ENCODE assay signal across 30 cellular contexts in genomic region chr12:98861232-98861631, GRCh38.
"Had no signal": no experiment of that assay in that cellular context is flagged by ENCODE, and none has a peak within 500 bp of the region (broad histone marks: within the 10 kb centered on the region; RNA-seq: fewer than 3 reads in every experiment).

No MANE protein-coding gene starts in this region.

- H3K36me3 ChIP-seq: right atrium auricular region, uterus had no signal

- H3K4me1 Mint-ChIP-seq: activated CD4-positive, alpha-beta memory T cell treated with anti-CD3 and anti-CD28 coated beads, Interleukin-2, amount 10 ng/mL, durations not matched to agents 7 days and 5 days; activated CD4-positive, alpha-beta T cell treated with anti-CD3 and anti-CD28 coated beads, Interleukin-2, amount 10 ng/mL, durations not matched to agents 7 days and 5 days; activated naive CD4-positive, alpha-beta T cell treated with anti-CD3 and anti-CD28 coated beads, Interleukin-2, amount 50 U/mL, for 24 hours; activated naive CD8-positive, alpha-beta T cell treated with anti-CD3 and anti-CD28 coated beads, Interleukin-2, amount 50 U/mL, for 24 hours; activated T-helper 17 cell treated with anti-CD3 and anti-CD28 coated beads, Interleukin-2, amount 50 U/mL, for 72 hours; immature natural killer cell; stimulated activated memory B cell treated with anti-CD40 and anti-IgM and Interleukin-4, amounts not matched to agents 10 μg/mL and 1 μg/mL and 100 μg/mL, for 72 hours; stimulated activated naive CD8-positive, alpha-beta T cell treated with anti-CD3 and anti-CD28 coated beads, Interleukin-15, amount 100 ng/mL, for 72 hours had no signal

- H3K27me3 Mint-ChIP-seq: activated naive CD4-positive, alpha-beta T cell treated with anti-CD3 and anti-CD28 coated beads, Interleukin-2, amount 50 U/mL, for 24 hours; activated naive CD8-positive, alpha-beta T cell treated with anti-CD3 and anti-CD28 coated beads, Interleukin-2, amount 50 U/mL, for 24 hours; activated T-helper 17 cell treated with anti-CD3 and anti-CD28 coated beads, Interleukin-2, amount 50 U/mL, for 72 hours had no signal

- H3K79me2 ChIP-seq: hepatocyte, parathyroid adenoma had no signal

- H3K4me3 Mint-ChIP-seq: activated CD4-positive, alpha-beta memory T cell treated with anti-CD3 and anti-CD28 coated beads, Interleukin-2, amount 10 ng/mL, durations not matched to agents 7 days and 5 days; activated CD4-positive, alpha-beta T cell treated with anti-CD3 and anti-CD28 coated beads, Interleukin-2, amount 10 ng/mL, durations not matched to agents 7 days and 5 days; activated naive CD4-positive, alpha-beta T cell treated with anti-CD3 and anti-CD28 coated beads, Interleukin-2, amount 50 U/mL, for 24 hours; activated naive CD8-positive, alpha-beta T cell treated with anti-CD3 and anti-CD28 coated beads, Interleukin-2, amount 50 U/mL, for 24 hours; activated T-cell treated with anti-CD3 and anti-CD28 coated beads, Interleukin-2, amount 50 U/mL, for 4 hours; activated T-helper 17 cell treated with anti-CD3 and anti-CD28 coated beads, Interleukin-2, amount 50 U/mL, for 72 hours; immature natural killer cell; naive thymus-derived CD4-positive, alpha-beta T cell; neural crest cell; stimulated activated memory B cell treated with anti-CD40 and anti-IgM and Interleukin-4, amounts not matched to agents 10 μg/mL and 1 μg/mL and 100 μg/mL, for 72 hours; stimulated activated naive CD8-positive, alpha-beta T cell treated with anti-CD3 and anti-CD28 coated beads, Interleukin-15, amount 100 ng/mL, for 72 hours; type B pancreatic cell had no signal

- H3K9ac ChIP-seq: parathyroid adenoma had no signal

- H3K9me3 Mint-ChIP-seq: activated CD4-positive, alpha-beta memory T cell treated with anti-CD3 and anti-CD28 coated beads, Interleukin-2, amount 10 ng/mL, durations not matched to agents 7 days and 5 days; activated CD4-positive, alpha-beta T cell treated with anti-CD3 and anti-CD28 coated beads, Interleukin-2, amount 10 ng/mL, durations not matched to agents 7 days and 5 days; activated naive CD4-positive, alpha-beta T cell treated with anti-CD3 and anti-CD28 coated beads, Interleukin-2, amount 50 U/mL, for 24 hours; activated naive CD8-positive, alpha-beta T cell treated with anti-CD3 and anti-CD28 coated beads, Interleukin-2, amount 50 U/mL, for 24 hours; activated T-cell treated with anti-CD3 and anti-CD28 coated beads, Interleukin-2, amount 50 U/mL, for 4 hours; neural crest cell; type B pancreatic cell had no signal

- H3K4me2 ChIP-seq: hepatocyte, smooth muscle cell had no signal

- H3K4me1 ChIP-seq: parathyroid adenoma, right atrium auricular region, uterus had no signal

- ATAC-seq: activated naive CD8-positive, alpha-beta T cell treated with anti-CD3 and anti-CD28 coated beads, Interleukin-2, amount 50 U/mL, for 24 hours; activated T-cell treated with anti-CD3 and anti-CD28 coated beads, Interleukin-2, amount 50 U/mL, for 4 hours; activated T-helper 17 cell treated with anti-CD3 and anti-CD28 coated beads, Interleukin-2, amount 50 U/mL, for 72 hours; left colon; naive thymus-derived CD4-positive, alpha-beta T cell; stimulated activated memory B cell treated with anti-CD40 and anti-IgM and Interleukin-4, amounts not matched to agents 10 μg/mL and 1 μg/mL and 100 μg/mL, for 72 hours; stimulated activated naive CD8-positive, alpha-beta T cell treated with anti-CD3 and anti-CD28 coated beads, Interleukin-15, amount 100 ng/mL, for 72 hours had no signal

- H3K36me3 Mint-ChIP-seq: activated naive CD4-positive, alpha-beta T cell treated with anti-CD3 and anti-CD28 coated beads, Interleukin-2, amount 50 U/mL, for 24 hours; immature natural killer cell; naive thymus-derived CD4-positive, alpha-beta T cell; stimulated activated memory B cell treated with anti-CD40 and anti-IgM and Interleukin-4, amounts not matched to agents 10 μg/mL and 1 μg/mL and 100 μg/mL, for 72 hours; type B pancreatic cell had no signal

- H3K9me3 ChIP-seq: right atrium auricular region, uterus had no signal

- H2AFZ ChIP-seq: hepatocyte, parathyroid adenoma had no signal

- H3K27me3 ChIP-seq: hepatocyte, right atrium auricular region, uterus had no signal

- H3K27ac ChIP-seq: hepatocyte, parathyroid adenoma, right atrium auricular region, uterus had no signal

- H3K4me3 ChIP-seq: hepatocyte, right atrium auricular region, smooth muscle cell, uterus had no signal

- DNase-seq: activated CD4-positive, alpha-beta memory T cell treated with anti-CD3 and anti-CD28 coated beads, Interleukin-2, amount 10 ng/mL, durations not matched to agents 7 days and 5 days; activated CD4-positive, alpha-beta T cell treated with anti-CD3 and anti-CD28 coated beads, Interleukin-2, amount 10 ng/mL, durations not matched to agents 7 days and 5 days; activated CD4-positive, CD25-positive, alpha-beta regulatory T cell treated with anti-CD3 and anti-CD28 coated beads, Interleukin-2, amount 50 U/mL, for 72 hours; activated naive CD8-positive, alpha-beta T cell treated with anti-CD3 and anti-CD28 coated beads, Interleukin-2, amount 50 U/mL, for 24 hours; activated T-cell treated with anti-CD3 and anti-CD28 coated beads, Interleukin-2, amount 50 U/mL, for 4 hours; amygdala; caudate nucleus; cortex of kidney; immature natural killer cell; kidney; left colon; midbrain; naive thymus-derived CD4-positive, alpha-beta T cell; occipital lobe; stimulated activated CD4-positive, alpha-beta T cell treated with anti-CD3 and anti-CD28 coated beads, Interleukin-1b, Interleukin-23, amount 100 ng/mL, for 48 hours; stimulated activated CD4-positive, alpha-beta T cell treated with anti-CD3 and anti-CD28 coated beads, Interleukin-4, amount 100 ng/mL, for 4 hours; stimulated activated CD8-positive, alpha-beta memory T cell treated with anti-CD3 and anti-CD28 coated beads, Interleukin-4, amount 100 ng/mL, for 48 hours; stimulated activated naive CD8-positive, alpha-beta T cell treated with anti-CD3 and anti-CD28 coated beads, Interleukin-15, amount 100 ng/mL, for 72 hours; substantia nigra; T-helper 2 cell; uterus had no signal

- H3K27ac Mint-ChIP-seq: activated CD4-positive, alpha-beta memory T cell treated with anti-CD3 and anti-CD28 coated beads, Interleukin-2, amount 10 ng/mL, durations not matched to agents 7 days and 5 days; activated CD4-positive, alpha-beta T cell treated with anti-CD3 and anti-CD28 coated beads, Interleukin-2, amount 10 ng/mL, durations not matched to agents 7 days and 5 days; activated naive CD4-positive, alpha-beta T cell treated with anti-CD3 and anti-CD28 coated beads, Interleukin-2, amount 50 U/mL, for 24 hours; activated naive CD8-positive, alpha-beta T cell treated with anti-CD3 and anti-CD28 coated beads, Interleukin-2, amount 50 U/mL, for 24 hours; activated T-helper 17 cell treated with anti-CD3 and anti-CD28 coated beads, Interleukin-2, amount 50 U/mL, for 72 hours; immature natural killer cell; naive thymus-derived CD4-positive, alpha-beta T cell; stimulated activated memory B cell treated with anti-CD40 and anti-IgM and Interleukin-4, amounts not matched to agents 10 μg/mL and 1 μg/mL and 100 μg/mL, for 72 hours; stimulated activated naive CD8-positive, alpha-beta T cell treated with anti-CD3 and anti-CD28 coated beads, Interleukin-15, amount 100 ng/mL, for 72 hours; type B pancreatic cell had no signal
